ENCODE assay signal across 8 cellular contexts in the genomic region with DNA sequence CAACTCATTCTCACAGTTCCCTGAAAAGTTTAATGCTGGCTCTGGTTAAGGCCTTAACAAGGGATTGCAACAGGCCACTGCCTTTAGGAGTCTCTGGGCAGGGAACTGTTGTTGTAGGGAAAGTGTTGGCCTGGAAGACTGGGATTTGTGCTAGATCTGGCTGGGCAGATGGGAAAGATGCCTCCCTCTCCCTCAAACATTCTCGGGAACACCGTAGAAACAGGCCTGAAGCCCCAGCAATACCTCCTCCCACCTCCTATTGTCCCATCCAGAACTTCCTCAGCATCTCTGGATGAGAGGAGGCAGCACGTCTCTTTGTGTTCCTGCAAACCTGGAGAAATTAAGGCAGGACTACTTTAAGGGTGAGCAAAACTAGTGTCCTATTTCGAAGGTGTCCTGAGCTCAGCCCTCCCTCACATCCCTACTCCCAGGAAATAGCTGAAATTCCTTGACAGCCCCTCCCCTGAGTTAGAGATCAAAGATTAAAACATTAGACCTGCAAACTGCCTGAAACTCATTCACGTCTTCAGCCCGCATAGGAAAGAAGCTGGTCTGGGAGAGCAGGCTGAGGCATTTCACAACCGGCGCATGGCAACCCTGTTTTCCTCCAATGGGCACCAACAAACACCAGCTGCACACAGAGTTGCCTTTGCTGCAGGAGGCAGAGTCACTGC. TPM values are rescaled to one million over a fixed set of nuclear protein-coding genes. Genes with fewer than 3 reads are reported as not detected.
DNase-seq lines count a peak whose midpoint lies in the region; ATAC-seq and TF ChIP-seq lines count a peak whose summit lies in the region.

No MANE protein-coding gene starts in this region.

- no peak overlapping the region for H3K4me3 Mint-ChIP-seq in neural crest cell

- TF ChIP-seq CTCF in DND-41 (IDR thresholded peaks at IDR 0.05; ENCODE audit: borderline replicate concordance, extremely low read depth, low read length, poor library complexity, severe bottlenecking) (no peak), neural crest cell (conservative IDR thresholded peaks at IDR 0.05) (no peak)

- no peak for DNase-seq in DND-41
- DNase-seq in NOMO-1 treated with DMSO at 0.1 percent for 48 hours (lab: John Stamatoyannopoulos, UW; ENCODE audit: unreplicated experiment), result peak; percentile 79
- peak; percentile 65 for DNase-seq in epithelial cell of prostate (ENCODE audit: low read depth, low spot score)
- no peak for DNase-seq in neural crest cell (ENCODE audit: low read depth, low spot score)
- DNase-seq in OCI-M1 (lab: John Stamatoyannopoulos, UW), result no peak
- DNase-seq in retina, result no peak
- no peak for DNase-seq in NCI-H345 (lab: John Stamatoyannopoulos, UW)
- no peak for DNase-seq in SHP77 treated with DMSO at 0.1 percent for 48 hours (lab: John Stamatoyannopoulos, UW)

- H3K36me3 Mint-ChIP-seq in neural crest cell (ENCODE audit: low read depth), result no peaks in the 10 kb centered on the region

- no peak overlapping the region for H3K4me2 ChIP-seq in DND-41 (ENCODE audit: insufficient read depth, low read length)

- H3K27me3 Mint-ChIP-seq in neural crest cell (ENCODE audit: low read depth), result no peaks in the 10 kb centered on the region

- no peak overlapping the region for H3K9ac ChIP-seq in DND-41 (ENCODE audit: low read depth, low read length)

- no peak overlapping the region for H2AFZ ChIP-seq in DND-41 (ENCODE audit: low read depth, low read length)

- no peaks in the 10 kb centered on the region for H3K36me3 ChIP-seq in DND-41 (ENCODE audit: insufficient read depth, low read length)

- peak overlapping the region; percentile 13 for H3K27ac Mint-ChIP-seq in neural crest cell (ENCODE audit: unreplicated experiment)

- H3K79me2 ChIP-seq in DND-41 (ENCODE audit: insufficient read depth, low read length), result no peaks in the 10 kb centered on the region

- H3K27ac ChIP-seq in DND-41 (ENCODE audit: low read length), result no peak overlapping the region
- peak overlapping the region; percentile 77 for H3K27ac ChIP-seq in epithelial cell of prostate

- H3K4me1 Mint-ChIP-seq in neural crest cell, result peaks cover 27% of the 10 kb centered on the region

- no peaks in the 10 kb centered on the region for H3K27me3 ChIP-seq in DND-41 (ENCODE audit: insufficient read depth, low read length, poor library complexity)

- no peaks in the 10 kb centered on the region for H3K9me3 Mint-ChIP-seq in neural crest cell

- H4K20me1 ChIP-seq in DND-41 (ENCODE audit: insufficient read depth, low read length), result no peaks in the 10 kb centered on the region

- no peaks in the 10 kb centered on the region for H3K9me3 ChIP-seq in DND-41 (ENCODE audit: insufficient read depth, low read length, severe bottlenecking)

- H3K4me1 ChIP-seq in DND-41 (ENCODE audit: insufficient read depth, low read length), result peaks cover 21% of the 10 kb centered on the region

- H3K4me3 ChIP-seq in DND-41 (ENCODE audit: low read depth in 1 of 2, low read length in 2 of 2), result no peak overlapping the region

- ATAC-seq in DND-41 (ENCODE audit: insufficient read depth, low read depth), result peak; percentile 36; the same call in 1 of the 3 replicates

RNA-seq across cellular contexts. Expression of a gene that starts 10.9 kb away (rescaled TPM):
- total RNA-seq in neural crest cell, result 0.30 and 1.4 TPM in 2 replicates

Comparison
In these comparisons a context has a peak if more than half of its experiments do, and no peak if none do; other contexts are left out.
1. DNase-seq: peak in NOMO-1 treated with DMSO at 0.1 percent for 48 hours (single experiment) and epithelial cell of prostate (single experiment); none in DND-41 (single experiment), neural crest cell (single experiment), OCI-M1 (single experiment), retina (single experiment), NCI-H345 (single experiment) and SHP77 treated with DMSO at 0.1 percent for 48 hours (single experiment).